23 cellular contexts compared by ENCODE assay signal in the genomic region with DNA sequence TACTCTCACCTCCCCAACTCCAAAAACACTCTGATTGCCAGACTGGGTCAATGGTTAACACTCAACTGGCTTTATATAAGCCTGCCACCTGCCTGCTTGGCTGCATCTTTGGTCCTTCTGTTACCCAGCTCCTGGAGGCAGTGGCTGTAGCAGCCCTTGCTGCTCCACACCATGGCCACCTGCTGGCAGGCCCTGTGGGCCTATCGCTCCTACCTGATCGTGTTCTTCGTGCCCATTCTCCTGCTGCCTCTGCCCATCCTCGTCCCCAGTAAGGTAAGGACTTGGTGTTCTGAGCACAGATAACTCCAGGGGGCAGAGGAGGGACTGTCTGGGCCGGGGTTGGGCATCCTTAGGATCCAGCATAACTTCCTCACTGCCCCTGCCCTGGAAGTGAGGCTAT. TPM values are rescaled to one million over a fixed set of nuclear protein-coding genes. Genes with fewer than 3 reads are reported as not detected.
DNase-seq lines count a peak whose midpoint lies in the region; ATAC-seq and TF ChIP-seq lines count a peak whose summit lies in the region.
"Had no signal": no experiment of that assay in that cellular context is flagged by ENCODE, and none has a peak within 500 bp of the region (broad histone marks: within the 10 kb centered on the region; RNA-seq: fewer than 3 reads in every experiment).

A gene with protein sequence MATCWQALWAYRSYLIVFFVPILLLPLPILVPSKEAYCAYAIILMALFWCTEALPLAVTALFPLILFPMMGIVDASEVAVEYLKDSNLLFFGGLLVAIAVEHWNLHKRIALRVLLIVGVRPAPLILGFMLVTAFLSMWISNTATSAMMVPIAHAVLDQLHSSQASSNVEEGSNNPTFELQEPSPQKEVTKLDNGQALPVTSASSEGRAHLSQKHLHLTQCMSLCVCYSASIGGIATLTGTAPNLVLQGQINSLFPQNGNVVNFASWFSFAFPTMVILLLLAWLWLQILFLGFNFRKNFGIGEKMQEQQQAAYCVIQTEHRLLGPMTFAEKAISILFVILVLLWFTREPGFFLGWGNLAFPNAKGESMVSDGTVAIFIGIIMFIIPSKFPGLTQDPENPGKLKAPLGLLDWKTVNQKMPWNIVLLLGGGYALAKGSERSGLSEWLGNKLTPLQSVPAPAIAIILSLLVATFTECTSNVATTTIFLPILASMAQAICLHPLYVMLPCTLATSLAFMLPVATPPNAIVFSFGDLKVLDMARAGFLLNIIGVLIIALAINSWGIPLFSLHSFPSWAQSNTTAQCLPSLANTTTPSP (plus strand): TSS at position 103 of the 400 bp plus-strand sequence. CDS start 69 bp downstream, at position 172.

- no peaks in the 10 kb centered on the region for H3K36me3 Mint-ChIP-seq in MCF 10A (ENCODE audit: insufficient read depth, unreplicated experiment)
- H3K36me3 Mint-ChIP-seq in T-helper 17 cell (ENCODE audit: low read depth), result peaks cover 7% of the 10 kb centered on the region

- in situ Hi-C loops in GM23248 (cut with MboI), result no loop called here

- intact Hi-C loops in breast epithelium (cut with DNase I; ENCODE audit: low total_unique reads), result no loop called here
- intact Hi-C loops in MCF 10A (cut with micrococcal nuclease), result no loop called here

- H3K4me1 Mint-ChIP-seq in MCF 10A (ENCODE audit: insufficient read depth, unreplicated experiment) (peaks cover 11% of the 10 kb centered on the region), T-helper 17 cell (peaks cover 18% of the 10 kb centered on the region)
- H3K4me1 Mint-ChIP-seq: activated B cell treated with CpG ODN at 0.5 μM for 24 hours had no signal

- H3K4me1 ChIP-seq in breast epithelium, result peaks cover 0 to 27% of the 10 kb centered on the region in 2 donors
- H3K4me1 ChIP-seq in GM23248 (ENCODE audit: insufficient read depth), result no peaks in the 10 kb centered on the region
- H3K4me1 ChIP-seq: foreskin keratinocyte, psoas muscle had no signal

- H3K27me3 Mint-ChIP-seq in MCF 10A (ENCODE audit: insufficient read depth, unreplicated experiment) (no peaks in the 10 kb centered on the region), T-helper 17 cell (peaks cover 14% of the 10 kb centered on the region)
- H3K27me3 Mint-ChIP-seq: activated B cell treated with CpG ODN at 0.5 μM for 24 hours; activated T-cell treated with anti-CD3 and anti-CD28 coated beads, Interleukin-2, amount 50 U/mL, for 24 hours had no signal

- ATAC-seq in T-helper 17 cell, result no peak
- ATAC-seq: foreskin keratinocyte, K562, psoas muscle had no signal

- DNase-seq in breast epithelium (ENCODE audit: low spot score in 2 of 2) (no peak), MCF 10A (ENCODE audit: unreplicated experiment) (no peak), T-helper 17 cell (no peak), left kidney (ENCODE audit: low read depth, low spot score) (peak; percentile 37), erythroblast (lab: John Stamatoyannopoulos, UW) (no peak), activated T-cell treated with anti-CD3 and anti-CD28 coated beads for 4 hours (no peak), GM23248 (no peak), NCI-H1092 treated with DMSO at 0.1 percent for 48 hours (lab: John Stamatoyannopoulos, UW) (no peak)
- DNase-seq: activated B cell treated with CpG ODN at 0.5 μM for 24 hours; activated T-cell treated with anti-CD3 and anti-CD28 coated beads, Interleukin-2, amount 50 U/mL, for 24 hours; amniotic stem cell; foreskin keratinocyte; NCI-H1930; NCI-H774; psoas muscle; stimulated activated CD4-positive, alpha-beta T cell treated with anti-CD3 and anti-CD28 coated beads, Interleukin-1b, Interleukin-23, amount 100 ng/mL, for 48 hours; stimulated activated CD8-positive, alpha-beta memory T cell treated with anti-CD3 and anti-CD28 coated beads, Interleukin-4, amount 100 ng/mL, for 48 hours; trophoblast cell had no signal

- 37 to 43% methylated on average over 5 of the region's 5 CpGs for WGBS in GM23248 (ENCODE audit: low coverage in 1 of 2, low lambda C conversion rate in 2 of 2, missing lambda C conversion rate in 2 of 2), 2 experiments

- H2AFZ ChIP-seq in GM23248, result no peak within 1 kb of the TSS

- TF ChIP-seq CTCF in breast epithelium (IDR thresholded peaks at IDR 0.05) (no peak), MCF 10A (IDR thresholded peaks at IDR 0.05; ENCODE audit: unreplicated experiment) (no peak)

- TF ChIP-seq POLR2A in breast epithelium (IDR thresholded peaks at IDR 0.05) (no peak), erythroblast (IDR thresholded peaks at IDR 0.05; ENCODE audit: low read length) (no peak)

- H4K20me1 ChIP-seq in GM23248 (ENCODE audit: insufficient read depth), result no peaks in the 10 kb centered on the region

- H3K27me3 ChIP-seq in breast epithelium, result no peaks in the 10 kb centered on the region
- peaks cover 38% of the 10 kb centered on the region for H3K27me3 ChIP-seq in GM23248 (replicated peaks; ENCODE audit: insufficient read depth)
- H3K27me3 ChIP-seq: dorsolateral prefrontal cortex had no signal

- H3K9me3 ChIP-seq in breast epithelium (no peaks in the 10 kb centered on the region), T-helper 17 cell (ENCODE audit: control insufficient read depth, low read length, poor library complexity, severe bottlenecking) (no peaks in the 10 kb centered on the region), GM23248 (ENCODE audit: low read depth) (no peaks in the 10 kb centered on the region)
- H3K9me3 ChIP-seq: psoas muscle had no signal

- no peaks in the 10 kb centered on the region for H3K9me3 Mint-ChIP-seq in MCF 10A (ENCODE audit: unreplicated experiment)
- H3K9me3 Mint-ChIP-seq: activated B cell treated with CpG ODN at 0.5 μM for 24 hours; activated T-cell treated with anti-CD3 and anti-CD28 coated beads, Interleukin-2, amount 50 U/mL, for 24 hours had no signal

- CTCF ChIA-PET in MCF 10A (lab: Yijun Ruan, JAX), result interaction anchor here (2.8 kb wide), 1 partner anchor 66 kb away, joined by 5 read pairs; no protein-coding TSS in a partner anchor

- H3K9ac ChIP-seq in GM23248, result no peak within 1 kb of the TSS

- no peaks in the 10 kb centered on the region for H3F3A ChIP-seq in GM23248 (ENCODE audit: insufficient read depth)

- H3K27ac Mint-ChIP-seq in MCF 10A (ENCODE audit: low read depth, unreplicated experiment), result no peak within 1 kb of the TSS
- H3K27ac Mint-ChIP-seq in T-helper 17 cell, result peak within 1 kb of the TSS; percentile 34
- H3K27ac Mint-ChIP-seq: activated B cell treated with CpG ODN at 0.5 μM for 24 hours; activated T-cell treated with anti-CD3 and anti-CD28 coated beads, Interleukin-2, amount 50 U/mL, for 24 hours had no signal

- no peaks in the 10 kb centered on the region for H3K36me3 ChIP-seq in breast epithelium
- no peaks in the 10 kb centered on the region for H3K36me3 ChIP-seq in GM23248 (ENCODE audit: low read depth)

- no peaks in the 10 kb centered on the region for H3K79me2 ChIP-seq in GM23248 (ENCODE audit: insufficient read depth)

- H3K4me3 ChIP-seq in breast epithelium (peak within 1 kb of the TSS in 1 of 3 donors; percentile 7), GM23248 (no peak within 1 kb of the TSS)
- H3K4me3 ChIP-seq: dorsolateral prefrontal cortex, K562, psoas muscle had no signal

- H3K27ac ChIP-seq in breast epithelium (peak within 1 kb of the TSS; percentile 75 to 85), GM23248 (no peak within 1 kb of the TSS)
- H3K27ac ChIP-seq: foreskin keratinocyte, psoas muscle had no signal

- POLR2A ChIA-PET in MCF 10A (lab: Yijun Ruan, JAX), result no interaction called here

- H3K4me3 Mint-ChIP-seq in MCF 10A (ENCODE audit: unreplicated experiment) (no peak within 1 kb of the TSS), T-helper 17 cell (no peak within 1 kb of the TSS)
- H3K4me3 Mint-ChIP-seq: activated B cell treated with CpG ODN at 0.5 μM for 24 hours; activated T-cell treated with anti-CD3 and anti-CD28 coated beads, Interleukin-2, amount 50 U/mL, for 24 hours had no signal

- no peaks in the 10 kb centered on the region for H3K9me2 ChIP-seq in GM23248 (ENCODE audit: insufficient read depth)

- BruUV-seq in MCF 10A (replicated peaks; lab: Mats Ljungman, UMichigan), result no TSS peak

- H3K4me2 ChIP-seq in GM23248 (ENCODE audit: unreplicated experiment), result no peak within 1 kb of the TSS

RNA-seq across cellular contexts. Expression of the gene that starts here (rescaled TPM):
- 1 to 10 TPM in 1 of 3 donors, under 1 TPM in 1, not detected in 1; 0.66 to 4.0 TPM for total RNA-seq in breast epithelium
- not detected in 2 replicates for total RNA-seq in MCF 10A (2022)
- total RNA-seq in T-helper 17 cell, result not detected
- total RNA-seq in GM23248 (2014; rRNA removed; shearing (Covaris generic)), result not detected in 2 replicates
- not detected in 2 replicates for polyA plus RNA-seq in GM23248 (2016; fragmentation: Nextera tagmentation; extraction: Ambion mirVana)
- total RNA-seq: activated B cell treated with CpG ODN at 0.5 μM for 24 hours, foreskin keratinocyte, H4, mononuclear cell, psoas muscle, SK-MEL-5 had no signal
- polyA plus RNA-seq: foreskin keratinocyte, K562 had no signal
